In genomic region chr19:17555480-17555928, GRCh38 we compare ENCODE assay signal across 8 cellular contexts. TPM values are rescaled to one million over a fixed set of nuclear protein-coding genes. Genes with fewer than 3 reads are reported as not detected.
A peak's percentile ranks its signal among the peaks of the same experiment; 100 is the strongest.
DNase-seq lines count a peak whose midpoint lies in the region; ATAC-seq and TF ChIP-seq lines count a peak whose summit lies in the region.

Gene COLGALT1, plus strand, starts transcription at chr19:17555649. Its CDS starts 65 bp downstream, at chr19:17555714.

- ATAC-seq in HG03439 (IDR thresholded peaks at IDR 0.05; ENCODE audit: unreplicated experiment): peak; percentile 90

- H3K4me3 ChIP-seq in kidney epithelial cell (ENCODE audit: low read depth, low read length): peak within 1 kb of the TSS; percentile 96

- peak; percentile 50 for TF ChIP-seq POLR2A in GM19099 (IDR thresholded peaks at IDR 0.05; ENCODE audit: extremely low read depth, insufficient read length, low read depth)

- H3K27me3 ChIP-seq in kidney epithelial cell (ENCODE audit: control insufficient read depth, insufficient read depth, low read length): no peaks in the 10 kb centered on the region

- DNase-seq in AG08396 (ENCODE audit: low spot score) (peak; percentile 98), NCI-H524 (lab: John Stamatoyannopoulos, UW) (peak; percentile 99), cerebellum (ENCODE audit: low spot score) (peak; percentile 100), kidney epithelial cell (ENCODE audit: low read depth) (peak; percentile 81)
- DNase-seq in activated CD4-positive, alpha-beta T cell treated with anti-CD3 and anti-CD28 coated beads for 24 hours (ENCODE audit: low read depth in 2 of 2): peak; percentile 99 to 100
- DNase-seq in stimulated activated CD4-positive, alpha-beta T cell treated with anti-CD3 and anti-CD28 coated beads, Interleukin-15, amount 100 ng/mL, for 24 hours: peak; percentile 100

- TF ChIP-seq CTCF in kidney epithelial cell (IDR thresholded peaks at IDR 0.05; ENCODE audit: insufficient read depth, low read length, poor library complexity, severe bottlenecking): no peak

- H3K36me3 ChIP-seq in kidney epithelial cell (ENCODE audit: control insufficient read depth, insufficient read depth, low read length): peaks cover 2% of the 10 kb centered on the region

RNA-seq across cellular contexts. Expression of gene COLGALT1, which starts in this region (rescaled TPM):
- total RNA-seq in cerebellum (19.1 TPM), kidney epithelial cell (68.4 and 76.1 TPM in 2 replicates)

Comparison
In these comparisons a context has a peak if more than half of its experiments do, and no peak if none do; other contexts are left out.
1. Peak in every context shown above with its lines: DNase-seq, ATAC-seq and H3K4me3 ChIP-seq.